24 cellular contexts compared by ENCODE assay signal in the genomic region with DNA sequence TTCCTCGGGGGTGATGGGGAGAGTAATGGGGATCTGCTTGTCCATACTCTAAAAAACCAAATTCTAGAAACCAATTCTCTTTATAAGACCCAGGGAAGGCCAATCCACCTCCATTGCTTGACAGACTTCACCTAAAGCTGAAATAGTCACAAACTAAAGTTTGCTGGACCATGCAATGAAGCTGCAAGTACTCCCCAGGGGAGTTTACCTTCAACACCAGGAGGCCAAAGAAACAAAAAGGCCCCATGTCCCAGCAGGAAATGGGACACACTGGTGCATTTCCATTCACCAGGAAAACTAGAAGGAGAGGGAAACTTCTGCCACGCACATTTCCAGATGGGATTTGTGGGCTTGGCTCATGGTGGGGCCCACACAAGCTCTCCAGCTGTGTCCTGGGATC.
"Had no signal": no experiment of that assay in that cellular context is flagged by ENCODE, and none has a peak within 500 bp of the region (broad histone marks: within the 10 kb centered on the region; RNA-seq: fewer than 3 reads in every experiment).

No MANE protein-coding gene starts in this region.

- H3K36me3 ChIP-seq: brain microvascular endothelial cell, esophagus squamous epithelium, heart right ventricle, right lobe of liver, thoracic aorta, upper lobe of left lung had no signal

- H3K9me3 Mint-ChIP-seq: activated CD4-positive, alpha-beta T cell treated with anti-CD3 and anti-CD28 coated beads, Interleukin-2, amount 10 ng/mL, durations not matched to agents 7 days and 5 days had no signal

- H3K4me1 ChIP-seq: right lobe of liver, upper lobe of left lung had no signal

- DNase-seq: activated CD4-positive, alpha-beta T cell treated with anti-CD3 and anti-CD28 coated beads, Interleukin-2, amount 10 ng/mL, durations not matched to agents 7 days and 5 days; activated CD4-positive, CD25-positive, alpha-beta regulatory T cell treated with anti-CD3 and anti-CD28 coated beads, Interleukin-2, amount 50 U/mL, for 72 hours; activated gamma-delta T cell treated with Interleukin-2 at 50 U/mL for 16 hours; activated T-cell treated with anti-CD3 and anti-CD28 coated beads, Interleukin-2, amount 50 U/mL, for 1 hour; aorta; brain microvascular endothelial cell; central memory CD4-positive, alpha-beta T cell; esophagus squamous epithelium; heart right ventricle; left colon; naive B cell; occipital lobe; posterior cingulate gyrus; right lobe of liver; stimulated activated CD4-positive, alpha-beta T cell treated with anti-CD3 and anti-CD28 coated beads, Interleukin-2, amount 100 ng/mL, for 48 hours; stimulated activated naive CD4-positive, alpha-beta T cell treated with Interleukin-2 at 50 U/mL for 16 hours; upper lobe of left lung had no signal

- H3K4me1 Mint-ChIP-seq: activated CD4-positive, alpha-beta T cell treated with anti-CD3 and anti-CD28 coated beads, Interleukin-2, amount 10 ng/mL, durations not matched to agents 7 days and 5 days; memory B cell; naive B cell had no signal

- H3K27me3 ChIP-seq: brain microvascular endothelial cell, esophagus squamous epithelium, right lobe of liver had no signal

- FAIRE-seq: keratinocyte had no signal

- H3K9me3 ChIP-seq: esophagus squamous epithelium, heart right ventricle, right lobe of liver, thoracic aorta, upper lobe of left lung had no signal

- H3K36me3 Mint-ChIP-seq: activated naive CD4-positive, alpha-beta T cell treated with anti-CD3 and anti-CD28 coated beads, Interleukin-2, amount 50 U/mL, for 72 hours; memory B cell; naive B cell had no signal

- H3K27ac Mint-ChIP-seq: activated CD4-positive, alpha-beta T cell treated with anti-CD3 and anti-CD28 coated beads, Interleukin-2, amount 10 ng/mL, durations not matched to agents 7 days and 5 days; memory B cell; naive B cell; T-helper 2 cell treated with Interferon-gamma antibody and Interleukin-4, amounts not matched to agents 5 μg/mL and 100 μg/mL, for 36 hours had no signal

- H3K4me3 ChIP-seq: esophagus squamous epithelium, heart right ventricle, right lobe of liver, thoracic aorta, upper lobe of left lung had no signal

- H3K27ac ChIP-seq: brain microvascular endothelial cell, esophagus squamous epithelium, heart right ventricle, right lobe of liver, thoracic aorta, upper lobe of left lung, VCaP had no signal

- H3K27me3 Mint-ChIP-seq: activated CD4-positive, alpha-beta T cell treated with anti-CD3 and anti-CD28 coated beads, Interleukin-2, amount 10 ng/mL, durations not matched to agents 7 days and 5 days had no signal

- H3K4me3 Mint-ChIP-seq: activated CD4-positive, alpha-beta T cell treated with anti-CD3 and anti-CD28 coated beads, Interleukin-2, amount 10 ng/mL, durations not matched to agents 7 days and 5 days; memory B cell; naive B cell; neural crest cell; T-helper 2 cell treated with Interferon-gamma antibody and Interleukin-4, amounts not matched to agents 5 μg/mL and 100 μg/mL, for 36 hours had no signal

- ATAC-seq: activated naive CD4-positive, alpha-beta T cell treated with anti-CD3 and anti-CD28 coated beads, Interleukin-2, amount 50 U/mL, for 72 hours; heart right ventricle; left colon; right lobe of liver had no signal
